In the genomic region with DNA sequence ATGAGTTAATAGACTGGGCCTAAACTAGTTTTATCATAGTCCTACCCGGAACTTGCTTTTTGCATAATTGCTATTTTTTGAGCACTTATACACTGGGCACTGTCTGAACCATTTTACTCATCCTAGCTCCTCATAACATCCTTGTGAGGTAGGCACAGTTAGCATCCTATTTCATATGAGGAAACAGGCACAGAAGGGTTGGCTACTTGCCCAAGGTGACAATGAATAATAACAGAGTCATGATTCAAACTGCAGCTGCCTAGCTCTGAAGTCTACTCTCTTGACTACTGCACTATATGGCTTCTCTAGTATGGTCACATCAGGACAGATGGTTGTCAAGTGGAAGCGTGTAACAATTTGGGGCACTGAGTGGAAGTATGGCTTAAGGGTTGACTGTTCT, we compare ENCODE assay signal across 10 cellular contexts. TPM values are rescaled to one million over a fixed set of nuclear protein-coding genes. Genes with fewer than 3 reads are reported as not detected.
A peak's percentile ranks its signal among the peaks of the same experiment; 100 is the strongest.
DNase-seq lines count a peak whose midpoint lies in the region; ATAC-seq, FAIRE-seq and TF ChIP-seq lines count a peak whose summit lies in the region.
"Had no signal": no experiment of that assay in that cellular context is flagged by ENCODE, and none has a peak within 500 bp of the region (broad histone marks: within the 10 kb centered on the region; RNA-seq: fewer than 3 reads in every experiment).

No MANE protein-coding gene starts in this region.

- intact Hi-C loops in adrenal gland (cut with DNase I) (no loop called here), pancreas (cut with DNase I) (no loop called here), Right ventricle myocardium superior (cut with DNase I) (no loop called here), OCI-LY7 (cut with micrococcal nuclease; ENCODE audit: unreplicated experiment) (no loop called here)

- H3K27ac ChIP-seq in GM23248 (peak overlapping the region; percentile 1; the same call in 1 of the 2 replicates), adrenal gland (no peak overlapping the region), pancreas (no peak overlapping the region), OCI-LY7 (ENCODE audit: low read depth, low read length, poor library complexity, severe bottlenecking) (no peak overlapping the region)
- H3K27ac ChIP-seq: heart left ventricle, parathyroid adenoma had no signal

- H3K4me2 ChIP-seq in GM23248 (ENCODE audit: unreplicated experiment) (no peak overlapping the region), OCI-LY7 (ENCODE audit: low read length) (no peak overlapping the region)

- POLR2A ChIA-PET in OCI-LY7 (lab: Charles Lee): no interaction called here

- H3K9me2 ChIP-seq in GM23248 (ENCODE audit: insufficient read depth) (no peaks in the 10 kb centered on the region), OCI-LY7 (ENCODE audit: insufficient read depth, low read length) (no peaks in the 10 kb centered on the region)

- H3F3A ChIP-seq in GM23248 (ENCODE audit: insufficient read depth): peaks cover 16% of the 10 kb centered on the region

- H3K36me3 Mint-ChIP-seq in chondrocyte (ENCODE audit: low read depth): no peaks in the 10 kb centered on the region

- in situ Hi-C loops in GM23248 (cut with MboI): no loop called here

- no peak overlapping the region for H3K4me3 Mint-ChIP-seq in chondrocyte (ENCODE audit: unreplicated experiment)

- H3K79me2 ChIP-seq in GM23248 (ENCODE audit: insufficient read depth) (no peaks in the 10 kb centered on the region), OCI-LY7 (ENCODE audit: insufficient read depth, low read depth, low read length) (no peaks in the 10 kb centered on the region)
- H3K79me2 ChIP-seq: parathyroid adenoma had no signal

- no peaks in the 10 kb centered on the region for H3K27me3 Mint-ChIP-seq in chondrocyte (ENCODE audit: low read depth)

- no peak for TF ChIP-seq POLR2A in adrenal gland (IDR thresholded peaks at IDR 0.05)

- H3K9me3 ChIP-seq in GM23248 (ENCODE audit: low read depth): no peaks in the 10 kb centered on the region
- H3K9me3 ChIP-seq in adrenal gland (replicated peaks in 1 of 3): no peaks in the 10 kb centered on the region
- no peaks in the 10 kb centered on the region for H3K9me3 ChIP-seq in pancreas
- H3K9me3 ChIP-seq in OCI-LY7 (ENCODE audit: low read length): no peaks in the 10 kb centered on the region
- H3K9me3 ChIP-seq: heart left ventricle had no signal

- ATAC-seq in pancreas (peak in 3 of 4 donors; percentile 56 to 77 (median 56)), GM21515 (IDR thresholded peaks at IDR 0.05; ENCODE audit: unreplicated experiment) (no peak), Right ventricle myocardium superior (ENCODE audit: poor library complexity) (no peak)

- CTCF ChIA-PET in OCI-LY7 (lab: Charles Lee; ENCODE audit: unreplicated experiment): no interaction called here

- no peaks in the 10 kb centered on the region for H3K27me3 ChIP-seq in GM23248 (replicated peaks; ENCODE audit: insufficient read depth)
- no peaks in the 10 kb centered on the region for H3K27me3 ChIP-seq in adrenal gland
- H3K27me3 ChIP-seq in pancreas: no peaks in the 10 kb centered on the region
- H3K27me3 ChIP-seq: heart left ventricle had no signal

- DNase-seq in GM23248: peak; percentile 94
- DNase-seq in NCI-H2107 (lab: John Stamatoyannopoulos, UW): peak; percentile 84
- DNase-seq in adrenal gland: peak; percentile 62 to 78 (median 67)
- DNase-seq in pancreas: no peak
- no peak for DNase-seq in Right ventricle myocardium superior
- no peak for DNase-seq in OCI-LY7 (ENCODE audit: low spot score)
- no peak for DNase-seq in chondrocyte (ENCODE audit: low spot score)
- DNase-seq: heart left ventricle had no signal

- FAIRE-seq in pancreas (lab: Jason Lieb, UNC): no peak

- H3K27ac Mint-ChIP-seq in chondrocyte (ENCODE audit: unreplicated experiment): no peak overlapping the region

- BruUV-seq in OCI-LY7 (replicated peaks; lab: Mats Ljungman, UMichigan): no TSS peak

- 39 to 53% methylated on average over 2 of the region's 2 CpGs for WGBS in GM23248 (ENCODE audit: low coverage in 1 of 2, low lambda C conversion rate in 2 of 2, missing lambda C conversion rate in 2 of 2), 2 experiments
- WGBS in adrenal gland, 4 donors: 42 to 69% (median 57%) methylated on average over 2 of the region's 2 CpGs
- 74 to 77% methylated on average over 2 of the region's 2 CpGs for WGBS in pancreas, 2 donors

- TF ChIP-seq CTCF in adrenal gland (IDR thresholded peaks at IDR 0.05) (no peak), pancreas (IDR thresholded peaks at IDR 0.05) (no peak), OCI-LY7 (conservative IDR thresholded peaks at IDR 0.05; ENCODE audit: low read length) (no peak), chondrocyte (IDR thresholded peaks at IDR 0.05) (no peak)

- H4K20me1 ChIP-seq in GM23248 (ENCODE audit: insufficient read depth) (no peaks in the 10 kb centered on the region), OCI-LY7 (ENCODE audit: insufficient read depth, low read length) (no peaks in the 10 kb centered on the region)

- H3K4me3 ChIP-seq in GM23248 (no peak overlapping the region), adrenal gland (no peak overlapping the region), pancreas (no peak overlapping the region), OCI-LY7 (ENCODE audit: low read depth, low read length, poor library complexity, severe bottlenecking) (no peak overlapping the region)
- H3K4me3 ChIP-seq: heart left ventricle had no signal

- H3K9me3 Mint-ChIP-seq in chondrocyte (ENCODE audit: low read depth): no peaks in the 10 kb centered on the region

- no peak overlapping the region for H3K9ac ChIP-seq in GM23248
- H3K9ac ChIP-seq: parathyroid adenoma had no signal

- H3K4me1 ChIP-seq in GM23248 (ENCODE audit: insufficient read depth) (peaks cover 4% of the 10 kb centered on the region), adrenal gland (replicated peaks in 1 of 2) (no peaks in the 10 kb centered on the region), pancreas (no peaks in the 10 kb centered on the region), OCI-LY7 (ENCODE audit: insufficient read depth, low read length, poor library complexity, severe bottlenecking) (no peaks in the 10 kb centered on the region)
- H3K4me1 ChIP-seq: parathyroid adenoma had no signal

- H2AFZ ChIP-seq in GM23248 (no peak overlapping the region), OCI-LY7 (ENCODE audit: low read length) (no peak overlapping the region)
- H2AFZ ChIP-seq: parathyroid adenoma had no signal

- H3K36me3 ChIP-seq in GM23248 (ENCODE audit: low read depth) (no peaks in the 10 kb centered on the region), adrenal gland (replicated peaks in 1 of 2) (no peaks in the 10 kb centered on the region), pancreas (no peaks in the 10 kb centered on the region), OCI-LY7 (ENCODE audit: insufficient read depth, low read length) (no peaks in the 10 kb centered on the region)
- H3K36me3 ChIP-seq: heart left ventricle had no signal

- no peaks in the 10 kb centered on the region for H3K4me1 Mint-ChIP-seq in chondrocyte (ENCODE audit: low read depth)

RNA-seq across cellular contexts. Expression of gene RC3H1, which starts 18.2 kb away (rescaled TPM):
- 18.9 and 22.4 TPM in 2 replicates for total RNA-seq in GM23248 (2014; rRNA removed; shearing (Covaris generic))
- polyA plus RNA-seq in GM23248 (2016; fragmentation: Nextera tagmentation; extraction: Ambion mirVana) (5.9 and 6.0 TPM in 2 replicates), adrenal gland (10 to 100 TPM in 1 of 3 donors, 1 to 10 TPM in 2; 3.6 to 12.1 (median 6.7) TPM), pancreas (1 to 10 TPM; 2.7 to 4.4 TPM)
- total RNA-seq in adrenal gland (10 to 100 TPM; 19.3 to 36.2 (median 27.5) TPM), pancreas (10 to 100 TPM; 11.4 to 27.9 (median 15.2) TPM), Right ventricle myocardium superior (22.6 TPM), OCI-LY7 (2022) (34.0 and 34.3 TPM in 2 replicates), chondrocyte (24.7 to 26.8 TPM (median 25.7 TPM) in 3 replicates)
- 21.0 and 32.0 TPM in 2 replicates for total RNA-seq in OCI-LY7 (2014; rRNA removed; shearing (Covaris generic))

Comparison
In these comparisons a context has a peak if more than half of its experiments do, and no peak if none do; other contexts are left out.
1. DNase-seq: peak in GM23248 (single experiment), NCI-H2107 (single experiment) and adrenal gland (7 of 7); none in pancreas (0 of 6), Right ventricle myocardium superior (single experiment), OCI-LY7 (single experiment) and chondrocyte (single experiment).
2. ATAC-seq: peak in pancreas (3 of 4); none in GM21515 (single experiment) and Right ventricle myocardium superior (single experiment).